Comparison of ENCODE assay signal across 10 cellular contexts in genomic region chr19:55676889-55677505, GRCh38. TPM values are rescaled to one million over a fixed set of nuclear protein-coding genes. Genes with fewer than 3 reads are reported as not detected.
A peak's percentile ranks its signal among the peaks of the same experiment; 100 is the strongest.
DNase-seq lines count a peak whose midpoint lies in the region; ATAC-seq and TF ChIP-seq lines count a peak whose summit lies in the region.
"Had no signal": no experiment of that assay in that cellular context is flagged by ENCODE, and none has a peak within 500 bp of the region (broad histone marks: within the 10 kb centered on the region; RNA-seq: fewer than 3 reads in every experiment).

No MANE protein-coding gene starts in this region.

- H3K79me2 ChIP-seq in mammary epithelial cell (ENCODE audit: insufficient read depth, low read length): peaks cover 96% of the 10 kb centered on the region

- H3K4me3 ChIP-seq in BE2C (ENCODE audit: low read depth, low read length): peak overlapping the region; percentile 95
- peak overlapping the region in 2 of 3 experiments; percentile 6 to 78 for H3K4me3 ChIP-seq in mammary epithelial cell (replicated peaks in 1 of 3; ENCODE audit: insufficient read depth in 1 of 3, low read depth in 2 of 3, low read length in 3 of 3)

- H3K4me1 ChIP-seq in BE2C: peaks cover 19% of the 10 kb centered on the region
- H3K4me1 ChIP-seq in mammary epithelial cell (ENCODE audit: insufficient read depth, low read length): peaks cover 31% of the 10 kb centered on the region

- no peaks in the 10 kb centered on the region for H3K9me3 Mint-ChIP-seq in HFFc6
- no peaks in the 10 kb centered on the region for H3K9me3 Mint-ChIP-seq in naive B cell

- ATAC-seq in naive B cell (ENCODE audit: low read depth in 2 of 2) (no peak), GM19463 (IDR thresholded peaks at IDR 0.05; ENCODE audit: unreplicated experiment) (no peak)

- intact Hi-C loops in mammary epithelial cell (cut with micrococcal nuclease): no loop called here

- no peaks in the 10 kb centered on the region for H3K27me3 ChIP-seq in BE2C
- H3K27me3 ChIP-seq in mammary epithelial cell (ENCODE audit: insufficient read depth, low read length): no peaks in the 10 kb centered on the region

- H3K27ac Mint-ChIP-seq in HFFc6 (peak overlapping the region; percentile 55), naive B cell (peak overlapping the region; percentile 53 to 98 (median 96))

- dilution Hi-C loops in mammary epithelial cell (cut with HindIII; ENCODE audit: low sequenced_read_pairs): no loop called here

- H3K4me3 Mint-ChIP-seq in HFFc6: peak overlapping the region; percentile 96
- peak overlapping the region; percentile 88 to 100 (median 95) for H3K4me3 Mint-ChIP-seq in naive B cell

- H3K36me3 Mint-ChIP-seq in HFFc6 (ENCODE audit: low read depth) (peaks cover 36% of the 10 kb centered on the region), naive B cell (peaks cover 3 to 22% of the 10 kb centered on the region in 2 donors)

- peaks cover 7% of the 10 kb centered on the region for H3K27me3 Mint-ChIP-seq in HFFc6 (ENCODE audit: insufficient read depth)
- no peaks in the 10 kb centered on the region for H3K27me3 Mint-ChIP-seq in naive B cell

- TF ChIP-seq CTCF in BE2C (IDR thresholded peaks at IDR 0.05; ENCODE audit: low read depth, low read length): no peak
- no peak for TF ChIP-seq CTCF in HFFc6 (IDR thresholded peaks at IDR 0.05)
- no peak for TF ChIP-seq CTCF in mammary epithelial cell (conservative IDR thresholded peaks at IDR 0.05 in 1 of 2, IDR thresholded peaks at IDR 0.05 in 1 of 2; ENCODE audit: extremely low read depth in 1 of 2, insufficient read depth in 1 of 2, low read depth in 1 of 2, low read length in 2 of 2)

- H3K4me1 Mint-ChIP-seq in HFFc6 (ENCODE audit: low read depth) (peaks cover 68% of the 10 kb centered on the region), naive B cell (peaks cover 49 to 75% (median 66%) of the 10 kb centered on the region in 3 donors)

- H4K20me1 ChIP-seq in mammary epithelial cell (ENCODE audit: insufficient read depth, low read length): no peaks in the 10 kb centered on the region

- no peak overlapping the region for H3K9ac ChIP-seq in mammary epithelial cell (ENCODE audit: insufficient read depth, low read length)

- no peak for DNase-seq in BE2C
- no peak for DNase-seq in HFFc6
- no peak for DNase-seq in mammary epithelial cell
- no peak for DNase-seq in naive B cell
- DNase-seq in activated effector memory CD4-positive, alpha-beta T cell treated with Interleukin-2 at 50 U/mL for 16 hours: no peak
- DNase-seq in NK-92 (lab: John Stamatoyannopoulos, UW; ENCODE audit: unreplicated experiment): no peak
- DNase-seq in GDM1 (lab: John Stamatoyannopoulos, UW): no peak
- DNase-seq: activated gamma-delta T cell, NCI-H748 treated with DMSO at 0.1 percent for 48 hours had no signal

- in situ Hi-C loops in mammary epithelial cell (cut with MboI; ENCODE audit: low sequenced_read_pairs in 2 of 2): no loop called here

- no TSS peak for BruUV-seq in mammary epithelial cell (replicated peaks; lab: Mats Ljungman, UMichigan)

- peak overlapping the region; percentile 87 for H3K4me2 ChIP-seq in mammary epithelial cell (ENCODE audit: insufficient read depth, low read depth, low read length)

- H3K36me3 ChIP-seq in BE2C (peaks cover 60% of the 10 kb centered on the region), mammary epithelial cell (ENCODE audit: insufficient read depth, low read length) (peaks cover 7% of the 10 kb centered on the region)

- H3K9me3 ChIP-seq in BE2C (no peaks in the 10 kb centered on the region), mammary epithelial cell (replicated peaks; ENCODE audit: insufficient read depth, low read length) (no peaks in the 10 kb centered on the region)

- 78% methylated on average over 7 of the region's 7 CpGs for WGBS in mammary epithelial cell (ENCODE audit: low coverage, missing lambda C conversion rate)

- CTCF ChIA-PET in mammary epithelial cell (lab: Charles Lee; ENCODE audit: low non-redundant PET): no interaction called here

- no peak overlapping the region for H3K27ac ChIP-seq in mammary epithelial cell (ENCODE audit: insufficient read depth, low read depth, low read length)

- no peak overlapping the region for H2AFZ ChIP-seq in mammary epithelial cell (ENCODE audit: low read depth, low read length)

RNA-seq across cellular contexts. Expression of gene EPN1, which starts 2.0 kb away (rescaled TPM):
- polyA plus RNA-seq in BE2C (2012; ENCODE audit: insufficient read depth, insufficient read length, low read depth): 358 TPM
- total RNA-seq in HFFc6 (2021; fragmentation: NEBNext Ultra II Directional; extraction: Animal tissue kit (Norgen Biotek cat#: 25700)): 100 to 1,000 TPM; 176 to 191 (median 185) TPM
- 100 to 1,000 TPM in 1 of 2 donors, 10 to 100 TPM in 1; 47.0 to 135 TPM for total RNA-seq in mammary epithelial cell
- 83.2 TPM for polyA plus RNA-seq in mammary epithelial cell
- polyA minus RNA-seq in mammary epithelial cell: 19.4 TPM
- 10 to 100 TPM in 5 of 6 donors, 1 to 10 TPM in 1; 1.0 to 28.9 (median 13.8) TPM for polyA plus RNA-seq in naive B cell (ENCODE audit: low read depth in 6 of 6)

RNA-seq across cellular contexts. Expression of gene U2AF2, which starts 22.2 kb away (rescaled TPM):
- polyA plus RNA-seq in BE2C (2012; ENCODE audit: insufficient read depth, insufficient read length, low read depth): 543 TPM
- total RNA-seq in HFFc6 (2021; fragmentation: NEBNext Ultra II Directional; extraction: Animal tissue kit (Norgen Biotek cat#: 25700)): 100 to 1,000 TPM; 212 to 241 (median 226) TPM
- 100 to 1,000 TPM in 1 of 2 donors, 10 to 100 TPM in 1; 71.3 to 219 TPM for total RNA-seq in mammary epithelial cell
- 92.2 TPM for polyA plus RNA-seq in mammary epithelial cell
- polyA minus RNA-seq in mammary epithelial cell: 122 TPM
- 10 to 100 TPM in 3 of 6 donors, 1 to 10 TPM in 3; 3.2 to 13.7 (median 9.3) TPM for polyA plus RNA-seq in naive B cell (ENCODE audit: low read depth in 6 of 6)

RNA-seq across cellular contexts. Expression of gene CCDC106, which starts 29.0 kb away (rescaled TPM):
- 51.0 TPM for polyA plus RNA-seq in BE2C (2012; ENCODE audit: insufficient read depth, insufficient read length, low read depth)
- 10 to 100 TPM; 12.9 to 17.4 (median 14.0) TPM for total RNA-seq in HFFc6 (2021; fragmentation: NEBNext Ultra II Directional; extraction: Animal tissue kit (Norgen Biotek cat#: 25700))
- total RNA-seq in mammary epithelial cell: 1 to 10 TPM; 5.5 to 7.0 TPM
- polyA plus RNA-seq in mammary epithelial cell (2.0 TPM), naive B cell (ENCODE audit: low read depth in 6 of 6) (10 to 100 TPM in 3 of 6 donors, 1 to 10 TPM in 3; 8.1 to 13.0 (median 9.7) TPM)
- polyA minus RNA-seq in mammary epithelial cell: 0.31 TPM

RNA-seq across cellular contexts. Expression of gene ZNF581, which starts 33.5 kb away (rescaled TPM):
- polyA plus RNA-seq in BE2C (2012; ENCODE audit: insufficient read depth, insufficient read length, low read depth): 42.2 TPM
- total RNA-seq in HFFc6 (2021; fragmentation: NEBNext Ultra II Directional; extraction: Animal tissue kit (Norgen Biotek cat#: 25700)): 10 to 100 TPM; 20.1 to 25.8 (median 21.9) TPM
- total RNA-seq in mammary epithelial cell: 10 to 100 TPM; 19.8 to 30.4 TPM
- polyA plus RNA-seq in mammary epithelial cell (18.4 TPM), naive B cell (ENCODE audit: low read depth in 6 of 6) (10 to 100 TPM; 60.7 to 82.8 (median 65.4) TPM)
- 13.3 TPM for polyA minus RNA-seq in mammary epithelial cell

RNA-seq across cellular contexts. Expression of gene ZNF580, which starts 36.2 kb away (rescaled TPM):
- polyA plus RNA-seq in BE2C (2012; ENCODE audit: insufficient read depth, insufficient read length, low read depth): 129 TPM
- 10 to 100 TPM; 51.0 to 60.5 (median 57.7) TPM for total RNA-seq in HFFc6 (2021; fragmentation: NEBNext Ultra II Directional; extraction: Animal tissue kit (Norgen Biotek cat#: 25700))
- 10 to 100 TPM in 1 of 2 donors, 1 to 10 TPM in 1; 7.5 to 30.1 TPM for total RNA-seq in mammary epithelial cell
- polyA plus RNA-seq in mammary epithelial cell: 6.7 TPM
- 42.1 TPM for polyA minus RNA-seq in mammary epithelial cell
- polyA plus RNA-seq in naive B cell (ENCODE audit: low read depth in 6 of 6): 10 to 100 TPM; 28.4 to 54.2 (median 31.5) TPM
